19 cellular contexts compared by ENCODE assay signal in the genomic region with DNA sequence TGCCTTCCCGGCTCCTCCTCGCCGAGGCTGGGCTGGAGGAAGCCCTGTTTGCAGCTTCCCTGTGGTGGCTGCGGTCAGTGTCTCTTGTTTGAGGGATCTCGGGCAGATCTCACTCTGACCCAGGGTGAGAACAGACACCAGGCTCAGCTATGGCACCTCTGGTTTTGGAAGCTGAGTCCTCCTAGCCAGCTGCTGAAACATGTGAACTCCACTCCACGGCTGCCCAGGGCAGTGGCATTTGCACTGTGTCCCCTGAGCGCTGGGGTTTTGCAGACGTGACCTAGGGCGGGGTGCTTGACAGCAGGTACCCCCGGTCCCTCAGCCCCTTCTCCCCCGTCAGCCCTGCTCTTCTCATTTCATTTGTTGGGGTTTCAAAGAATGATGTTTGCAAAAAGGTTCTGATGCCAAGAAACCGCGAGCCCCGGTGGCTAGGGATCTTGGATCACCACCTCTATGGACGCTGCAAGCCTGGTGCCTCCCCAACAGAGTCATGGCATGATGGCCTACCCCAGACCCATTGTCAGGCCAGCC. TPM values are rescaled to one million over a fixed set of nuclear protein-coding genes. Genes with fewer than 3 reads are reported as not detected.
A peak's percentile ranks its signal among the peaks of the same experiment; 100 is the strongest.
DNase-seq lines count a peak whose midpoint lies in the region; ATAC-seq, FAIRE-seq and TF ChIP-seq lines count a peak whose summit lies in the region.
"Had no signal": no experiment of that assay in that cellular context is flagged by ENCODE, and none has a peak within 500 bp of the region (broad histone marks: within the 10 kb centered on the region; RNA-seq: fewer than 3 reads in every experiment).

No MANE protein-coding gene starts in this region.

- no peak overlapping the region for H3K4me3 ChIP-seq in heart right ventricle
- H3K4me3 ChIP-seq in neuronal stem cell (ENCODE audit: low read length in 2 of 2): no peak overlapping the region
- no peak overlapping the region for H3K4me3 ChIP-seq in sigmoid colon
- no peak overlapping the region for H3K4me3 ChIP-seq in upper lobe of right lung
- H3K4me3 ChIP-seq: A549, BLaER1, HAP-1 had no signal

- peak overlapping the region; percentile 15 for H2AK5ac ChIP-seq in neuronal stem cell (ENCODE audit: low read depth, low read length)

- H3K18ac ChIP-seq in neuronal stem cell (ENCODE audit: low read length): peak overlapping the region; percentile 66

- H2BK15ac ChIP-seq in neuronal stem cell (ENCODE audit: low read length): peak overlapping the region; percentile 11

- 88 to 92% methylated on average over 15 of the region's 15 CpGs for WGBS in heart right ventricle, 2 donors
- WGBS in neuronal stem cell (ENCODE audit: extremely low coverage in 2 of 2, insufficient read length in 2 of 2, insufficient replicate concordance in 1 of 2), 2 donors: no CpG with 5 or more reads among the region's 15 CpGs
- WGBS in sigmoid colon, 2 donors: 92% methylated on average over 15 of the region's 15 CpGs

- no peak for TF ChIP-seq EP300 in sigmoid colon (IDR thresholded peaks at IDR 0.05)

- H3K9ac ChIP-seq in neuronal stem cell (ENCODE audit: low read depth, low read length, poor library complexity): no peak overlapping the region
- H3K9ac ChIP-seq: BLaER1 had no signal

- H3K9me3 ChIP-seq in heart right ventricle (no peaks in the 10 kb centered on the region), neuronal stem cell (replicated peaks in 1 of 2; ENCODE audit: control insufficient read depth in 2 of 2, insufficient read depth in 1 of 2, low read depth in 1 of 2, low read length in 2 of 2) (peaks cover 0 to 2% of the 10 kb centered on the region in 2 donors), sigmoid colon (no peaks in the 10 kb centered on the region), upper lobe of right lung (no peaks in the 10 kb centered on the region)
- H3K9me3 ChIP-seq: A549, HAP-1 had no signal

- intact Hi-C loops in left cardiac atrium (cut with DNase I): loop anchor here in 1 of 2 donors (5.0 kb wide), 1 partner anchor 508 kb away; no protein-coding TSS in a partner anchor
- intact Hi-C loops in heart right ventricle (cut with DNase I): loop anchor here in 4 of 10 donors (5.0 to 10.0 kb wide), 6 partner anchors 68 to 243 kb away; a partner anchor contains a TSS
- intact Hi-C loops in sigmoid colon (cut with DNase I): loop anchor here (10.0 kb wide), 2 partner anchors 260 to 1150 kb away; no protein-coding TSS in a partner anchor
- intact Hi-C loops in upper lobe of right lung (cut with DNase I): loop anchor here (5.0 kb wide), 1 partner anchor 513 kb away; no protein-coding TSS in a partner anchor

- H3K14ac ChIP-seq in neuronal stem cell (ENCODE audit: low read length): no peak overlapping the region

- no peak overlapping the region for H3K4ac ChIP-seq in neuronal stem cell (ENCODE audit: low read length)

- no peak overlapping the region for H3K4me2 ChIP-seq in neuronal stem cell (ENCODE audit: insufficient read depth, low read length, poor library complexity, severe bottlenecking)
- H3K4me2 ChIP-seq: A549, BLaER1 had no signal

- H2BK5ac ChIP-seq in neuronal stem cell (ENCODE audit: low read length): no peak overlapping the region

- no peaks in the 10 kb centered on the region for H3K36me3 ChIP-seq in heart right ventricle
- no peaks in the 10 kb centered on the region for H3K36me3 ChIP-seq in neuronal stem cell (replicated peaks in 1 of 2; ENCODE audit: control insufficient read depth in 2 of 2, insufficient read depth in 2 of 2, low read length in 2 of 2)
- no peaks in the 10 kb centered on the region for H3K36me3 ChIP-seq in sigmoid colon
- no peaks in the 10 kb centered on the region for H3K36me3 ChIP-seq in upper lobe of right lung
- H3K36me3 ChIP-seq: BLaER1, HAP-1 had no signal

- H2BK12ac ChIP-seq in neuronal stem cell (ENCODE audit: low read length): no peak overlapping the region

- DNase-seq in left cardiac atrium: peak; percentile 3
- DNase-seq in heart right ventricle: no peak
- no peak for DNase-seq in neuronal stem cell (ENCODE audit: low spot score)
- DNase-seq in sigmoid colon: peak; percentile 42
- peak; percentile 38 for DNase-seq in upper lobe of right lung
- no peak for DNase-seq in GM12891 (ENCODE audit: insufficient read length, low spot score)
- DNase-seq in NCI-H1105 treated with DMSO at 0.1 percent for 48 hours (lab: John Stamatoyannopoulos, UW): no peak
- DNase-seq: CD4-positive, alpha-beta memory T cell; DMS79; GF-D8; IMR-90 had no signal

- H4K8ac ChIP-seq in neuronal stem cell (ENCODE audit: low read depth, low read length): no peak overlapping the region

- H3K27me3 ChIP-seq in heart right ventricle (peaks cover 0 to 26% (median 0%) of the 10 kb centered on the region in 7 donors), neuronal stem cell (ENCODE audit: control insufficient read depth in 3 of 3, insufficient read depth in 3 of 3, low read depth in 1 of 3, low read length in 3 of 3) (no peaks in the 10 kb centered on the region), sigmoid colon (no peaks in the 10 kb centered on the region), upper lobe of right lung (no peaks in the 10 kb centered on the region)
- H3K27me3 ChIP-seq: BLaER1 had no signal

- H3K4me1 ChIP-seq in heart right ventricle (peaks cover 0 to 17% (median 6%) of the 10 kb centered on the region in 9 donors), neuronal stem cell (ENCODE audit: control insufficient read depth in 2 of 2, insufficient read depth in 1 of 2, low read depth in 1 of 2, low read length in 2 of 2) (peaks cover 2 to 3% of the 10 kb centered on the region in 2 donors), sigmoid colon (peaks cover 0 to 11% (median 0%) of the 10 kb centered on the region in 4 donors), upper lobe of right lung (peaks cover 8% of the 10 kb centered on the region)
- H3K4me1 ChIP-seq: A549, BLaER1, HAP-1 had no signal

- FAIRE-seq in GM12891 (lab: Jason Lieb, UNC): no peak
- FAIRE-seq: A549, H1 had no signal

- no peak overlapping the region for H2AFZ ChIP-seq in neuronal stem cell (ENCODE audit: low read length)

- H3K23ac ChIP-seq in neuronal stem cell (ENCODE audit: low read depth, low read length, poor library complexity): peak overlapping the region; percentile 49

- no peak for TF ChIP-seq POLR2A in sigmoid colon (IDR thresholded peaks at IDR 0.05)
- TF ChIP-seq POLR2A in GM12891 (IDR thresholded peaks at IDR 0.05; ENCODE audit: low read depth, low read length): no peak

- no peak for TF ChIP-seq CTCF in heart right ventricle (IDR thresholded peaks at IDR 0.05)
- no peak for TF ChIP-seq CTCF in sigmoid colon (IDR thresholded peaks at IDR 0.05)
- TF ChIP-seq CTCF in upper lobe of right lung (IDR thresholded peaks at IDR 0.05): no peak

- ATAC-seq in left cardiac atrium (no peak), heart right ventricle (no peak), upper lobe of right lung (no peak)
- ATAC-seq: A549 had no signal

- H3K79me1 ChIP-seq in neuronal stem cell (ENCODE audit: low read depth, low read length): no peaks in the 10 kb centered on the region

- no peak overlapping the region for H2BK120ac ChIP-seq in neuronal stem cell (ENCODE audit: low read depth, low read length)

- H3K27ac ChIP-seq in heart right ventricle (no peak overlapping the region), neuronal stem cell (replicated peaks; ENCODE audit: low read length) (no peak overlapping the region), sigmoid colon (no peak overlapping the region), upper lobe of right lung (no peak overlapping the region)
- H3K27ac ChIP-seq: 22Rv1, A549, BLaER1, HL-60 had no signal

- H4K91ac ChIP-seq in neuronal stem cell (ENCODE audit: low read depth, low read length, poor library complexity): no peak overlapping the region

TF ChIP-seq in GM12891, 5 proteins besides CTCF, POLR2A, EP300 and RAD21:
- TF ChIP-seq POU2F2 (IDR thresholded peaks at IDR 0.05; ENCODE audit: low read depth, low read length) (no peak), POLR2AphosphoS5 (IDR thresholded peaks at IDR 0.05; ENCODE audit: low read depth, low read length) (no peak), SPI1 (IDR thresholded peaks at IDR 0.05; ENCODE audit: low read depth, low read length) (no peak), TAF1 (IDR thresholded peaks at IDR 0.05; ENCODE audit: low read depth, low read length) (no peak), PAX5 (IDR thresholded peaks at IDR 0.05; ENCODE audit: insufficient read depth, low read length, severe bottlenecking) (no peak)
TF ChIP-seq in GM12891: peak in this region for 0.

RNA-seq across cellular contexts. Expression of a gene that starts 55.0 kb away (rescaled TPM):
- 1 to 10 TPM; 1.7 to 2.4 TPM for total RNA-seq in left cardiac atrium
- 1 to 10 TPM in 2 of 10 donors, under 1 TPM in 8; 0.09 to 1.5 (median 0.66) TPM for total RNA-seq in heart right ventricle
- under 1 TPM; 0.29 to 0.38 TPM for polyA plus RNA-seq in heart right ventricle
- 0.46 TPM for polyA plus RNA-seq in neuronal stem cell (2013, experiment 1 of 2)
- 0.51 TPM for polyA plus RNA-seq in neuronal stem cell (2013, experiment 2 of 2)
- 1 to 10 TPM in 1 of 4 donors, under 1 TPM in 3; 0.16 to 1.1 (median 0.52) TPM for total RNA-seq in sigmoid colon
- polyA plus RNA-seq in sigmoid colon: under 1 TPM; 0.23 to 0.92 (median 0.60) TPM
- 2.5 TPM for total RNA-seq in upper lobe of right lung
- not detected for polyA plus RNA-seq in GM12891 (2012; ENCODE audit: low read depth, missing spikeins)
- total RNA-seq: CD4-positive, alpha-beta memory T cell; HT1080; IMR-90 had no signal
- polyA plus RNA-seq: CD14-positive monocyte; CD4-positive, alpha-beta memory T cell; IMR-90 had no signal

Comparison
In these comparisons a context has a peak if more than half of its experiments do, and no peak if none do; other contexts are left out.
1. DNase-seq: peak in left cardiac atrium (single experiment), sigmoid colon (single experiment) and upper lobe of right lung (single experiment); none in heart right ventricle (0 of 2), neuronal stem cell (single experiment), GM12891 (single experiment) and NCI-H1105 treated with DMSO at 0.1 percent for 48 hours (single experiment).